Comparison of ENCODE assay signal across 8 cellular contexts in the genomic region with DNA sequence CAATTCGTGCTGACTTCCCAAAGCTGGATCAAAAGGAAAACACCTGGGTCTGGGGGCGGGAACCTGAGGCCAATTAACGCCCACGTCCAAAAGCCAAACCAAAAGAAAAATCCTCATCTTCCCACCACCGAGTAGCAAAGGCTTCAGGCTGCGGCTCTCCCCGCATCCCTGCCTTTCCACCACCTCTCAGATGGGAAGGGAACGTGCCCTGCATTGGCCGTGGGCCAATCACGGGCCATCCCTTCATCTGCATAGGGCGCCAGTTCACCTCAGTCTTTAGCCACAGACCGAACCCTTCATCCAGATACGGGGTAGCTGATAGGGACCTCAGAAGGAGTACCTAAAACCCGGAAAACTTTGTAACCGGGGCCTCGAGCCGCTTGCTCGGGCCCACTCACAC. TPM values are rescaled to one million over a fixed set of nuclear protein-coding genes. Genes with fewer than 3 reads are reported as not detected.
DNase-seq lines count a peak whose midpoint lies in the region; ATAC-seq, FAIRE-seq and TF ChIP-seq lines count a peak whose summit lies in the region.

No MANE protein-coding gene starts in this region.

- WGBS in mesendoderm (ENCODE audit: extremely low coverage, insufficient coverage, low lambda C conversion rate): no CpG with 5 or more reads among the region's 18 CpGs

- H2BK5ac ChIP-seq in mesendoderm (ENCODE audit: low read length): no peak overlapping the region

- H3K79me2 ChIP-seq in OCI-LY1 (ENCODE audit: insufficient read depth, low read length): no peaks in the 10 kb centered on the region; the same call in 1 of the 2 replicates
- H3K79me2 ChIP-seq in mesendoderm (ENCODE audit: control insufficient read depth, insufficient read depth, low read length): peaks cover 6% of the 10 kb centered on the region

- H3K9me3 ChIP-seq in OCI-LY1 (ENCODE audit: low read length) (no peaks in the 10 kb centered on the region), colonic mucosa (no peaks in the 10 kb centered on the region)

- DNase-seq in colonic mucosa (peak; percentile 19), mesendoderm (peak; percentile 19), HTR-8/SVneo (ENCODE audit: insufficient read length, low spot score) (no peak), SKM-1 treated with dmso at 0.1 percent for 144 hours (lab: John Stamatoyannopoulos, UW; ENCODE audit: unreplicated experiment) (no peak), NCI-H446 (lab: John Stamatoyannopoulos, UW) (no peak)

- H3K27ac ChIP-seq in OCI-LY1 (ENCODE audit: low read depth, low read length, poor library complexity, severe bottlenecking) (no peak overlapping the region), colonic mucosa (no peak overlapping the region), mesendoderm (ENCODE audit: low read depth, low read length) (no peak overlapping the region)

- H3K18ac ChIP-seq in mesendoderm (ENCODE audit: low read length): no peak overlapping the region

- H2AFZ ChIP-seq in OCI-LY1 (ENCODE audit: low read length): no peak overlapping the region

- no peaks in the 10 kb centered on the region for H3K9me2 ChIP-seq in OCI-LY1 (ENCODE audit: low read depth, low read length)

- H3K4me3 ChIP-seq in GM08714 (ENCODE audit: low read length): peak overlapping the region; percentile 96
- H3K4me3 ChIP-seq in OCI-LY1 (ENCODE audit: low read depth, low read length, poor library complexity, severe bottlenecking): peak overlapping the region; percentile 95
- H3K4me3 ChIP-seq in colonic mucosa: peak overlapping the region; percentile 97
- H3K4me3 ChIP-seq in mesendoderm (ENCODE audit: low read length): peak overlapping the region; percentile 98

- H3K27me3 ChIP-seq in OCI-LY1 (ENCODE audit: insufficient read depth, low read length): no peaks in the 10 kb centered on the region
- H3K27me3 ChIP-seq in colonic mucosa: no peaks in the 10 kb centered on the region
- no peaks in the 10 kb centered on the region for H3K27me3 ChIP-seq in mesendoderm (ENCODE audit: insufficient read depth, low read length, poor library complexity)

- H3K79me1 ChIP-seq in mesendoderm (ENCODE audit: low read length): peaks cover 9% of the 10 kb centered on the region

- H4K8ac ChIP-seq in mesendoderm (ENCODE audit: low read depth, low read length): no peak overlapping the region

- intact Hi-C loops in colonic mucosa (cut with DNase I): no loop called here

- ATAC-seq in GM21825 (IDR thresholded peaks at IDR 0.05; ENCODE audit: unreplicated experiment): no peak

- peak overlapping the region; percentile 82 for H3K56ac ChIP-seq in mesendoderm (ENCODE audit: low read length)

- H2BK120ac ChIP-seq in mesendoderm (ENCODE audit: low read depth, low read length): no peak overlapping the region

- H4K5ac ChIP-seq in mesendoderm (ENCODE audit: low read length): no peak overlapping the region

- no peak for TF ChIP-seq CTCF in OCI-LY1 (IDR thresholded peaks at IDR 0.05; ENCODE audit: low read length)
- TF ChIP-seq CTCF in colonic mucosa (IDR thresholded peaks at IDR 0.05): no peak

- H3K9ac ChIP-seq in OCI-LY1 (ENCODE audit: low read length): peak overlapping the region; percentile 79
- H3K9ac ChIP-seq in colonic mucosa (ENCODE audit: low read depth in 2 of 2, low read length in 2 of 2): peak overlapping the region; percentile 56 to 85
- peak overlapping the region; percentile 89 for H3K9ac ChIP-seq in mesendoderm (ENCODE audit: low read length)

- H2BK15ac ChIP-seq in mesendoderm (replicated peaks; ENCODE audit: low read depth): no peak overlapping the region

- H3K23ac ChIP-seq in mesendoderm (ENCODE audit: low read length): no peak overlapping the region

- no peak for FAIRE-seq in HTR-8/SVneo (lab: Jason Lieb, UNC)

- H3F3A ChIP-seq in OCI-LY1 (ENCODE audit: insufficient read depth, low read length): no peaks in the 10 kb centered on the region

- peak overlapping the region; percentile 89 for H3K4me2 ChIP-seq in OCI-LY1 (ENCODE audit: low read length)
- peak overlapping the region; percentile 66 for H3K4me2 ChIP-seq in mesendoderm (ENCODE audit: low read length)

- H3K4me1 ChIP-seq in OCI-LY1 (ENCODE audit: insufficient read depth, low read length, severe bottlenecking): peaks cover 11% of the 10 kb centered on the region
- H3K4me1 ChIP-seq in colonic mucosa: peaks cover 7% of the 10 kb centered on the region
- H3K4me1 ChIP-seq in mesendoderm (ENCODE audit: control insufficient read depth, low read depth, low read length): no peaks in the 10 kb centered on the region

- H4K20me1 ChIP-seq in OCI-LY1 (ENCODE audit: insufficient read depth, low read length): no peaks in the 10 kb centered on the region

- H2AK5ac ChIP-seq in mesendoderm (ENCODE audit: low read length): no peak overlapping the region

- H3K4ac ChIP-seq in mesendoderm (ENCODE audit: low read depth, low read length): no peak overlapping the region

- H3K36me3 ChIP-seq in OCI-LY1 (ENCODE audit: insufficient read depth, low read length): peaks cover 6% of the 10 kb centered on the region; the same call in 1 of the 2 replicates
- no peaks in the 10 kb centered on the region for H3K36me3 ChIP-seq in colonic mucosa
- no peaks in the 10 kb centered on the region for H3K36me3 ChIP-seq in mesendoderm (ENCODE audit: control insufficient read depth, insufficient read depth, low read length)

RNA-seq across cellular contexts. Expression of a gene that starts 0.6 kb away (rescaled TPM):
- 10 to 100 TPM; 20.3 to 20.4 TPM for total RNA-seq in colonic mucosa
- 16.0 TPM for polyA plus RNA-seq in mesendoderm (2013, experiment 1 of 2)
- polyA plus RNA-seq in mesendoderm (2013, experiment 2 of 2): 16.7 TPM

RNA-seq across cellular contexts. Expression of a gene that starts 58.6 kb away (rescaled TPM):
- total RNA-seq in colonic mucosa: 10 to 100 TPM; 19.2 to 20.4 TPM
- polyA plus RNA-seq in mesendoderm (2013, experiment 1 of 2): 4.3 TPM
- 4.6 TPM for polyA plus RNA-seq in mesendoderm (2013, experiment 2 of 2)

Comparison
In these comparisons a context has a peak if more than half of its experiments do, and no peak if none do; other contexts are left out.
1. DNase-seq: peak in colonic mucosa (single experiment) and mesendoderm (single experiment); none in HTR-8/SVneo (single experiment), SKM-1 treated with dmso at 0.1 percent for 144 hours (single experiment) and NCI-H446 (0 of 2).
2. Peak in every context shown above with its lines, with median percentiles within 50 percentile points of each other: H3K4me3 ChIP-seq and H3K9ac ChIP-seq.